ENCODE assay signal across 28 cellular contexts in the genomic region with DNA sequence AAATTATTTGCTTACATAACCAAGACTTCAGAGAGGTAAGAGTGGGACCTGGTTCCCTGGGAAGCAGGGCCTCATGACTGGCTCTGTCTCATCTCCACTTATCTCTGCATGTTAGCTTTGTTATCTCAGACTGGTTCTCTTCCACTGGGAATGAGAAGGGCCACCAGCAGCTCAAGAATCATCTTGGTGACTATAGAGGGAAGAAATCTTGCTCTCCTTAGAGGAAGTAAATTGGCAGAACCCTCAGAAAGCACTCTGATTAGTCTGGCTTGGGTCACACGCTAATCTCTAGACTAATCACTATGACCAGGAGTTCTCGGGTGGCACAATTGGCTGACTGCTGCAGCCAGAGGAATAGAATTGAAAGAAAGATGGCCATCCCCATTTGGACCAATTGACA.
"Had no signal": no experiment of that assay in that cellular context is flagged by ENCODE, and none has a peak within 500 bp of the region (broad histone marks: within the 10 kb centered on the region; RNA-seq: fewer than 3 reads in every experiment).

No MANE protein-coding gene starts in this region.

- H3K4me1 ChIP-seq: ascending aorta, body of pancreas, SJCRH30 had no signal

- H3K27me3 ChIP-seq: ascending aorta, body of pancreas, SJCRH30 had no signal

- H3K27me3 Mint-ChIP-seq: activated naive CD4-positive, alpha-beta T cell treated with anti-CD3 and anti-CD28 coated beads, Interleukin-2, amount 10 ng/mL, durations not matched to agents 7 days and 5 days; activated naive CD8-positive, alpha-beta T cell treated with anti-CD3 and anti-CD28 coated beads, Interleukin-2, amount 10 ng/mL, durations not matched to agents 7 days and 5 days had no signal

- FAIRE-seq: bronchial epithelial cell had no signal

- ATAC-seq: activated CD8-positive, alpha-beta T cell treated with anti-CD3 and anti-CD28 coated beads, Interleukin-2, amount 10 ng/mL, durations not matched to agents 7 days and 5 days; activated T-cell treated with anti-CD3 and anti-CD28 coated beads, Interleukin-2, amount 50 U/mL, for 4 hours; body of pancreas; Panc1 had no signal

- H3K36me3 ChIP-seq: ascending aorta, SJCRH30 had no signal

- H3K4me3 ChIP-seq: ascending aorta, body of pancreas, SJCRH30, SK-N-MC had no signal

- H3K4me3 Mint-ChIP-seq: activated CD4-positive, alpha-beta T cell treated with anti-CD3 and anti-CD28 coated beads, Interleukin-2, amount 10 ng/mL, durations not matched to agents 24 days and 14 days; activated CD8-positive, alpha-beta T cell treated with anti-CD3 and anti-CD28 coated beads, Interleukin-2, amount 10 ng/mL, durations not matched to agents 7 days and 5 days; activated naive CD4-positive, alpha-beta T cell treated with anti-CD3 and anti-CD28 coated beads, Interleukin-2, amount 10 ng/mL, durations not matched to agents 7 days and 5 days; activated naive CD8-positive, alpha-beta T cell treated with anti-CD3 and anti-CD28 coated beads, Interleukin-2, amount 10 ng/mL, durations not matched to agents 7 days and 5 days; activated T-cell treated with anti-CD3 and anti-CD28 coated beads, Interleukin-2, amount 50 U/mL, for 4 hours had no signal

- H3K27ac ChIP-seq: ascending aorta, body of pancreas, SJCRH30, SK-N-MC had no signal

- H3K27ac Mint-ChIP-seq: activated CD4-positive, alpha-beta T cell treated with anti-CD3 and anti-CD28 coated beads, Interleukin-2, amount 10 ng/mL, durations not matched to agents 24 days and 14 days; activated CD8-positive, alpha-beta T cell treated with anti-CD3 and anti-CD28 coated beads, Interleukin-2, amount 10 ng/mL, durations not matched to agents 7 days and 5 days; activated naive CD4-positive, alpha-beta T cell treated with anti-CD3 and anti-CD28 coated beads, Interleukin-2, amount 10 ng/mL, durations not matched to agents 7 days and 5 days; activated naive CD8-positive, alpha-beta T cell treated with anti-CD3 and anti-CD28 coated beads, Interleukin-2, amount 10 ng/mL, durations not matched to agents 7 days and 5 days had no signal

- H3K9me3 Mint-ChIP-seq: activated CD4-positive, alpha-beta T cell treated with anti-CD3 and anti-CD28 coated beads, Interleukin-2, amount 10 ng/mL, durations not matched to agents 24 days and 14 days; activated naive CD4-positive, alpha-beta T cell treated with anti-CD3 and anti-CD28 coated beads, Interleukin-2, amount 10 ng/mL, durations not matched to agents 7 days and 5 days; activated naive CD8-positive, alpha-beta T cell treated with anti-CD3 and anti-CD28 coated beads, Interleukin-2, amount 10 ng/mL, durations not matched to agents 7 days and 5 days; activated T-cell treated with anti-CD3 and anti-CD28 coated beads, Interleukin-2, amount 50 U/mL, for 4 hours had no signal

- H3K36me3 Mint-ChIP-seq: activated naive CD4-positive, alpha-beta T cell treated with anti-CD3 and anti-CD28 coated beads, Interleukin-2, amount 10 ng/mL, durations not matched to agents 7 days and 5 days; activated naive CD8-positive, alpha-beta T cell treated with anti-CD3 and anti-CD28 coated beads, Interleukin-2, amount 10 ng/mL, durations not matched to agents 7 days and 5 days had no signal

- DNase-seq: activated CD4-positive, alpha-beta T cell treated with anti-CD3 and anti-CD28 coated beads, Interleukin-2, amount 10 ng/mL, durations not matched to agents 24 days and 14 days; activated CD4-positive, alpha-beta T cell treated with anti-CD3 and anti-CD28 coated beads, Interleukin-2, amount 50 U/mL, for 4 hours; activated CD8-positive, alpha-beta T cell treated with anti-CD3 and anti-CD28 coated beads, Interleukin-2, amount 10 ng/mL, durations not matched to agents 7 days and 5 days; activated effector memory CD4-positive, alpha-beta T cell treated with Interleukin-2 at 50 U/mL for 16 hours; activated naive CD4-positive, alpha-beta T cell treated with anti-CD3 and anti-CD28 coated beads, Interleukin-2, amount 10 ng/mL, durations not matched to agents 7 days and 5 days; activated naive CD8-positive, alpha-beta T cell treated with anti-CD3 and anti-CD28 coated beads, Interleukin-2, amount 10 ng/mL, durations not matched to agents 7 days and 5 days; activated T-cell treated with anti-CD3 and anti-CD28 coated beads, Interleukin-2, amount 50 U/mL, for 4 hours; amygdala; body of pancreas; caudate nucleus; Kasumi-1; KG1; MM.1S; MV-4-11; NCI-H1092; NCI-H1436 treated with DMSO at 0.1 percent for 48 hours; NCI-H1694 treated with DMSO at 0.1 percent for 48 hours; NCI-H2029; NCI-H345; NCI-H524 treated with DMSO at 0.1 percent for 48 hours; NCI-H748 treated with DMSO at 0.1 percent for 48 hours; SHP77; SJCRH30; T1000 had no signal

- H3K9me3 ChIP-seq: ascending aorta, body of pancreas had no signal
